Comparison of ENCODE assay signal across 11 cellular contexts in the genomic region with DNA sequence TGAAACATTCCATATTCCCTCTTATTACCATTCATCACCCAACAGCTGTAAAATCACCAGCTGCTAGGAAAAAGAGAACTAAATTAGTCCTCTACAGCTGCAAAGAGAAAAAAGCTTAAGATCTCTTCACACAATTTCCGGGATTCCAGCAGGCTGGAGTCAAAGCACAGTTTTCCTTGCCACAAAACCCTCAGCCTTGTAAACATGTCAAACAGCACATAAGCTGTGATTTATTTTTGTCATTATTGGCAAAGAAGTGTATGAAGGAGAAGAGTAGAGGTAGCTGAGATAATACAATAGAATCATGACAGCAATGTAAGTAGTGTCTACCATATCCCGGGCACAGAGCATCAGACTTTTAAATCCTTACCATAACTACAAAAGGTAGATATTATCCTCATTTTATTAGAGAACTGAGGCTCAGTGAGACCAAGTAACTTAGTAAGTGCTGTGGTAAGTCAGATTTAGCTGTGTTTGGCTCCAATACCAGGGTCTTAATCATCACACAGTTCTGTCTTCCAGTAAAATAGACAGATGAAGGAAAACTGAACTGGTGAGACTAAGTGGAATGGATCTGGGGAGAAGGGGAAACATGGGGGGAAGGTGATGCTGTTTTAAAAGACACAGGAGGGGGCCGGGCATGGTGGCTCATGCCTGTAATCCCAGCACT. TPM values are rescaled to one million over a fixed set of nuclear protein-coding genes. Genes with fewer than 3 reads are reported as not detected.
DNase-seq lines count a peak whose midpoint lies in the region; ATAC-seq and TF ChIP-seq lines count a peak whose summit lies in the region.
"Had no signal": no experiment of that assay in that cellular context is flagged by ENCODE, and none has a peak within 500 bp of the region (broad histone marks: within the 10 kb centered on the region; RNA-seq: fewer than 3 reads in every experiment).

No MANE protein-coding gene starts in this region.

- TF ChIP-seq CTCF in HFFc6 (IDR thresholded peaks at IDR 0.05) (no peak), astrocyte of the cerebellum (IDR thresholded peaks at IDR 0.05; ENCODE audit: low read depth, low read length, missing control alignments) (no peak), kidney epithelial cell (IDR thresholded peaks at IDR 0.05; ENCODE audit: insufficient read depth, low read length, poor library complexity, severe bottlenecking) (no peak), suprapubic skin (IDR thresholded peaks at IDR 0.05) (no peak)

- DNase-seq in HFFc6, result peak; percentile 73
- peak; percentile 65 for DNase-seq in astrocyte of the cerebellum (ENCODE audit: low read depth)
- peak; percentile 54 for DNase-seq in kidney epithelial cell (ENCODE audit: low read depth)
- DNase-seq in suprapubic skin (ENCODE audit: low spot score in 2 of 2), result no peak
- no peak for DNase-seq in putamen (ENCODE audit: low spot score)
- DNase-seq in activated CD8-positive, alpha-beta T cell treated with anti-CD3 and anti-CD28 coated beads, Interleukin-2, amount 10 ng/mL, durations not matched to agents 7 days and 5 days, result no peak
- no peak for DNase-seq in effector memory CD4-positive, alpha-beta T cell
- DNase-seq in activated CD8-positive, alpha-beta memory T cell treated with anti-CD3 and anti-CD28 coated beads, Interleukin-2, amount 10 ng/mL, durations not matched to agents 7 days and 5 days, result no peak
- DNase-seq: NCI-H1930; stimulated activated CD8-positive, alpha-beta memory T cell treated with anti-CD3 and anti-CD28 coated beads, Interleukin-4, amount 100 ng/mL, for 48 hours had no signal

- H3K27ac Mint-ChIP-seq in HFFc6, result peak overlapping the region; percentile 8
- no peak overlapping the region for H3K27ac Mint-ChIP-seq in activated CD8-positive, alpha-beta T cell treated with anti-CD3 and anti-CD28 coated beads, Interleukin-2, amount 10 ng/mL, durations not matched to agents 7 days and 5 days
- no peak overlapping the region for H3K27ac Mint-ChIP-seq in activated CD8-positive, alpha-beta memory T cell treated with anti-CD3 and anti-CD28 coated beads, Interleukin-2, amount 10 ng/mL, durations not matched to agents 7 days and 5 days

- H3K27ac ChIP-seq in suprapubic skin, result peak overlapping the region; percentile 48
- no peak overlapping the region for H3K27ac ChIP-seq in effector memory CD4-positive, alpha-beta T cell (ENCODE audit: insufficient read depth, low read length, poor library complexity, severe bottlenecking)

- in situ Hi-C loops in astrocyte of the cerebellum (cut with HindIII; ENCODE audit: low sequenced_read_pairs), result loop anchor here (5.0 kb wide), 1 partner anchor 49 kb away; no protein-coding TSS in a partner anchor

- no peak for ATAC-seq in activated CD8-positive, alpha-beta T cell treated with anti-CD3 and anti-CD28 coated beads, Interleukin-2, amount 10 ng/mL, durations not matched to agents 7 days and 5 days
- no peak for ATAC-seq in activated CD8-positive, alpha-beta memory T cell treated with anti-CD3 and anti-CD28 coated beads, Interleukin-2, amount 10 ng/mL, durations not matched to agents 7 days and 5 days

- H3K4me1 ChIP-seq in suprapubic skin, result peaks cover 20% of the 10 kb centered on the region
- no peaks in the 10 kb centered on the region for H3K4me1 ChIP-seq in effector memory CD4-positive, alpha-beta T cell (ENCODE audit: control insufficient read depth, insufficient read depth, low read length, poor library complexity, severe bottlenecking)

- POLR2A ChIA-PET in activated CD8-positive, alpha-beta T cell treated with anti-CD3 and anti-CD28 coated beads, Interleukin-2, amount 10 ng/mL, durations not matched to agents 7 days and 5 days (lab: Charles Lee), result no interaction called here

- CTCF ChIA-PET in activated CD8-positive, alpha-beta T cell treated with anti-CD3 and anti-CD28 coated beads, Interleukin-2, amount 10 ng/mL, durations not matched to agents 7 days and 5 days (lab: Charles Lee), result no interaction called here
- CTCF ChIA-PET in activated CD8-positive, alpha-beta memory T cell treated with anti-CD3 and anti-CD28 coated beads, Interleukin-2, amount 10 ng/mL, durations not matched to agents 7 days and 5 days (lab: Charles Lee), result no interaction called here

- H3K27me3 Mint-ChIP-seq in HFFc6 (ENCODE audit: insufficient read depth), result no peaks in the 10 kb centered on the region
- peaks cover 8% of the 10 kb centered on the region for H3K27me3 Mint-ChIP-seq in activated CD8-positive, alpha-beta T cell treated with anti-CD3 and anti-CD28 coated beads, Interleukin-2, amount 10 ng/mL, durations not matched to agents 7 days and 5 days (ENCODE audit: low read depth)
- peaks cover 5% of the 10 kb centered on the region for H3K27me3 Mint-ChIP-seq in activated CD8-positive, alpha-beta memory T cell treated with anti-CD3 and anti-CD28 coated beads, Interleukin-2, amount 10 ng/mL, durations not matched to agents 7 days and 5 days

- H3K9me3 ChIP-seq in suprapubic skin, result no peaks in the 10 kb centered on the region
- H3K9me3 ChIP-seq in effector memory CD4-positive, alpha-beta T cell (ENCODE audit: control insufficient read depth, low read length), result no peaks in the 10 kb centered on the region

- H3K36me3 ChIP-seq in kidney epithelial cell (ENCODE audit: control insufficient read depth, insufficient read depth, low read length) (no peaks in the 10 kb centered on the region), suprapubic skin (no peaks in the 10 kb centered on the region)
- no peaks in the 10 kb centered on the region for H3K36me3 ChIP-seq in effector memory CD4-positive, alpha-beta T cell (ENCODE audit: control insufficient read depth, insufficient read depth, low read length)

- no peak overlapping the region for H3K4me3 Mint-ChIP-seq in HFFc6
- H3K4me3 Mint-ChIP-seq in activated CD8-positive, alpha-beta T cell treated with anti-CD3 and anti-CD28 coated beads, Interleukin-2, amount 10 ng/mL, durations not matched to agents 7 days and 5 days, result no peak overlapping the region
- H3K4me3 Mint-ChIP-seq in activated CD8-positive, alpha-beta memory T cell treated with anti-CD3 and anti-CD28 coated beads, Interleukin-2, amount 10 ng/mL, durations not matched to agents 7 days and 5 days, result no peak overlapping the region
- H3K4me3 Mint-ChIP-seq: neural crest cell had no signal

- H3K4me3 ChIP-seq in astrocyte of the cerebellum (ENCODE audit: low read depth, low read length) (no peak overlapping the region), kidney epithelial cell (ENCODE audit: low read depth, low read length) (no peak overlapping the region), suprapubic skin (no peak overlapping the region)
- H3K4me3 ChIP-seq in effector memory CD4-positive, alpha-beta T cell (ENCODE audit: insufficient read depth, low read depth, low read length, poor library complexity, severe bottlenecking), result no peak overlapping the region

- peaks cover 15% of the 10 kb centered on the region for H3K36me3 Mint-ChIP-seq in HFFc6 (ENCODE audit: low read depth)
- no peaks in the 10 kb centered on the region for H3K36me3 Mint-ChIP-seq in activated CD8-positive, alpha-beta T cell treated with anti-CD3 and anti-CD28 coated beads, Interleukin-2, amount 10 ng/mL, durations not matched to agents 7 days and 5 days (ENCODE audit: low read depth)
- no peaks in the 10 kb centered on the region for H3K36me3 Mint-ChIP-seq in activated CD8-positive, alpha-beta memory T cell treated with anti-CD3 and anti-CD28 coated beads, Interleukin-2, amount 10 ng/mL, durations not matched to agents 7 days and 5 days

- H3K9me3 Mint-ChIP-seq in HFFc6, result no peaks in the 10 kb centered on the region
- no peaks in the 10 kb centered on the region for H3K9me3 Mint-ChIP-seq in activated CD8-positive, alpha-beta T cell treated with anti-CD3 and anti-CD28 coated beads, Interleukin-2, amount 10 ng/mL, durations not matched to agents 7 days and 5 days (ENCODE audit: insufficient read depth)
- no peaks in the 10 kb centered on the region for H3K9me3 Mint-ChIP-seq in activated CD8-positive, alpha-beta memory T cell treated with anti-CD3 and anti-CD28 coated beads, Interleukin-2, amount 10 ng/mL, durations not matched to agents 7 days and 5 days (ENCODE audit: low read depth)
- H3K9me3 Mint-ChIP-seq: neural crest cell had no signal

- H3K4me1 Mint-ChIP-seq in HFFc6 (ENCODE audit: low read depth), result peaks cover 28% of the 10 kb centered on the region
- H3K4me1 Mint-ChIP-seq in activated CD8-positive, alpha-beta T cell treated with anti-CD3 and anti-CD28 coated beads, Interleukin-2, amount 10 ng/mL, durations not matched to agents 7 days and 5 days (ENCODE audit: low read depth), result no peaks in the 10 kb centered on the region
- no peaks in the 10 kb centered on the region for H3K4me1 Mint-ChIP-seq in activated CD8-positive, alpha-beta memory T cell treated with anti-CD3 and anti-CD28 coated beads, Interleukin-2, amount 10 ng/mL, durations not matched to agents 7 days and 5 days
- H3K4me1 Mint-ChIP-seq: neural crest cell had no signal

- TF ChIP-seq EP300 in suprapubic skin (IDR thresholded peaks at IDR 0.05), result no peak

- TF ChIP-seq POLR2A in suprapubic skin (IDR thresholded peaks at IDR 0.05), result no peak

- H3K27me3 ChIP-seq in kidney epithelial cell (ENCODE audit: control insufficient read depth, insufficient read depth, low read length) (no peaks in the 10 kb centered on the region), suprapubic skin (no peaks in the 10 kb centered on the region)
- H3K27me3 ChIP-seq in effector memory CD4-positive, alpha-beta T cell (replicated peaks; ENCODE audit: control insufficient read depth, insufficient read depth, low read length, poor library complexity, severe bottlenecking), result no peaks in the 10 kb centered on the region

- 48% methylated on average over 3 of the region's 3 CpGs for WGBS in suprapubic skin

RNA-seq across cellular contexts. Expression of a gene that starts 57.3 kb away (rescaled TPM):
- 100 to 1,000 TPM in 3 of 6 experiments, 10 to 100 TPM in 3; 51.3 to 117 (median 101) TPM for total RNA-seq in HFFc6 (2021; fragmentation: NEBNext Ultra II Directional; extraction: Animal tissue kit (Norgen Biotek cat#: 25700))
- 76.7 and 81.3 TPM in 2 replicates for total RNA-seq in kidney epithelial cell
- total RNA-seq in suprapubic skin, result 10 to 100 TPM in 3 of 4 donors, 1 to 10 TPM in 1; 7.2 to 18.7 (median 13.0) TPM
- not detected for total RNA-seq in activated CD8-positive, alpha-beta T cell treated with anti-CD3 and anti-CD28 coated beads, Interleukin-2, amount 10 ng/mL, durations not matched to agents 7 days and 5 days
- not detected for total RNA-seq in activated CD8-positive, alpha-beta memory T cell treated with anti-CD3 and anti-CD28 coated beads, Interleukin-2, amount 10 ng/mL, durations not matched to agents 7 days and 5 days

Comparison
In these comparisons a context has a peak if more than half of its experiments do, and no peak if none do; other contexts are left out.
1. DNase-seq: peak in HFFc6 (single experiment), astrocyte of the cerebellum (single experiment) and kidney epithelial cell (single experiment); none in suprapubic skin (0 of 2), putamen (single experiment), activated CD8-positive, alpha-beta T cell treated with anti-CD3 and anti-CD28 coated beads, Interleukin-2, amount 10 ng/mL, durations not matched to agents 7 days and 5 days (single experiment), effector memory CD4-positive, alpha-beta T cell (0 of 3) and activated CD8-positive, alpha-beta memory T cell treated with anti-CD3 and anti-CD28 coated beads, Interleukin-2, amount 10 ng/mL, durations not matched to agents 7 days and 5 days (single experiment).
2. RNA of a gene that starts 57.3 kb away (total RNA-seq): 51.3 to 117 TPM in HFFc6, 76.7 to 81.3 TPM in kidney epithelial cell and 7.2 to 18.7 TPM in suprapubic skin; not detected in activated CD8-positive, alpha-beta T cell treated with anti-CD3 and anti-CD28 coated beads, Interleukin-2, amount 10 ng/mL, durations not matched to agents 7 days and 5 days and not detected in activated CD8-positive, alpha-beta memory T cell treated with anti-CD3 and anti-CD28 coated beads, Interleukin-2, amount 10 ng/mL, durations not matched to agents 7 days and 5 days; every median in the first group is over 4 times any median in the second.